Comparison of ENCODE assay signal across 1 cellular context in the genomic region with DNA sequence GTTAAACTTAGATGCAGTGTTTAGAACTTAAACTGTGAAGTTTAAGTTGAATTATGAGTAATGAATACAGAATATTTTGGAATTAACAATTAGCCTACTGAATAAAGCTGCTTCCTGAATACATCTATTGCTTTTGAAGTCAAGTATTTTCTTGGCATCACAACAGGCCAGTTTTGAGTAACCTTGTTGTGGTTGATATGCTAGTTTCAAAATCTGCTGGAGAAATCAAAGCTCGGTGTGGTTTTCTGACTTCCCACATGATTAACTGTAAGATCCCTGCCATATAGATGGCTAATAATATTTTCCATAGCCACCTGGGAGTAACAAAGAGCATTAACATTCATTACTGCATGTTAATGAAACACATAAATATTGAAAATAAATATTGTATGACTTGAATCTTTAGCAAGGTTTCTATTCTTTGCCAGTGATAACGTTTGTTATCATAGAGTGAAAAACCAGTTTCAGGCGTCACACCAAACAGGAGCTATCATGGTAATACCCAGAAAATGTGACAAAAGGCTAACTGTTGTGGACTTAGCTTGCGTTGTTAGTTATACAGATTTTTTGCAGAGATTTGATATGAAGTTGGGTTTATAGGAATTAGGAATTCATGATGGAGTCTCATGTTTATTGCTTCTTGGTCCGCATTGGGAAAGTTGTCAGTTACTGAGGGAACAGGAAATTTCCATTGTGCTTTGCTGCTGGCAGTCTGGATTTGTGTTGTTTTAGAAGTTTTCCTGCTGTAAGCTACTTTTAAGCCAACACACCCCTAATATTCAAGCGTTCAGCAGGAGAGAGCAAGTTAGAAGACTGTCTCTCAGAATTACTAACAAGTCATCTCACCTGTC.
TF ChIP-seq lines count a peak whose summit lies in the region.

No MANE protein-coding gene starts in this region.

TF ChIP-seq in IMR-90, 13 proteins besides CTCF, POLR2A, EP300 and RAD21:
- TF ChIP-seq, protein P1, sequence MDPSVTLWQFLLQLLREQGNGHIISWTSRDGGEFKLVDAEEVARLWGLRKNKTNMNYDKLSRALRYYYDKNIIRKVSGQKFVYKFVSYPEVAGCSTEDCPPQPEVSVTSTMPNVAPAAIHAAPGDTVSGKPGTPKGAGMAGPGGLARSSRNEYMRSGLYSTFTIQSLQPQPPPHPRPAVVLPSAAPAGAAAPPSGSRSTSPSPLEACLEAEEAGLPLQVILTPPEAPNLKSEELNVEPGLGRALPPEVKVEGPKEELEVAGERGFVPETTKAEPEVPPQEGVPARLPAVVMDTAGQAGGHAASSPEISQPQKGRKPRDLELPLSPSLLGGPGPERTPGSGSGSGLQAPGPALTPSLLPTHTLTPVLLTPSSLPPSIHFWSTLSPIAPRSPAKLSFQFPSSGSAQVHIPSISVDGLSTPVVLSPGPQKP (IDR thresholded peaks at IDR 0.05; ENCODE audit: borderline replicate concordance, low read depth, low read length), result no peak
- TF ChIP-seq MAZ (IDR thresholded peaks at IDR 0.05; ENCODE audit: borderline replicate concordance, low read depth, low read length), result no peak
- TF ChIP-seq BHLHE40 (IDR thresholded peaks at IDR 0.05; ENCODE audit: low read depth, low read length), result no peak
- TF ChIP-seq, protein P2, sequence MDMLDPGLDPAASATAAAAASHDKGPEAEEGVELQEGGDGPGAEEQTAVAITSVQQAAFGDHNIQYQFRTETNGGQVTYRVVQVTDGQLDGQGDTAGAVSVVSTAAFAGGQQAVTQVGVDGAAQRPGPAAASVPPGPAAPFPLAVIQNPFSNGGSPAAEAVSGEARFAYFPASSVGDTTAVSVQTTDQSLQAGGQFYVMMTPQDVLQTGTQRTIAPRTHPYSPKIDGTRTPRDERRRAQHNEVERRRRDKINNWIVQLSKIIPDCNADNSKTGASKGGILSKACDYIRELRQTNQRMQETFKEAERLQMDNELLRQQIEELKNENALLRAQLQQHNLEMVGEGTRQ (IDR thresholded peaks at IDR 0.05; ENCODE audit: low read depth, low read length), result no peak
TF ChIP-seq in IMR-90: peak in this region for 0.
